9 cellular contexts compared by ENCODE assay signal in genomic region chr15:78620021-78620838, GRCh38. TPM values are rescaled to one million over a fixed set of nuclear protein-coding genes. Genes with fewer than 3 reads are reported as not detected.
A peak's percentile ranks its signal among the peaks of the same experiment; 100 is the strongest.
DNase-seq lines count a peak whose midpoint lies in the region; FAIRE-seq and TF ChIP-seq lines count a peak whose summit lies in the region.
"Had no signal": no experiment of that assay in that cellular context is flagged by ENCODE, and none has a peak within 500 bp of the region (broad histone marks: within the 10 kb centered on the region; RNA-seq: fewer than 3 reads in every experiment).

No MANE protein-coding gene starts in this region.

- no peaks in the 10 kb centered on the region for H3K9me3 ChIP-seq in neuron (ENCODE audit: low read length)
- H3K9me3 ChIP-seq: neutrophil had no signal

- FAIRE-seq in GM19239 (lab: Jason Lieb, UNC): no peak

- no peak for TF ChIP-seq CTCF in epithelial cell of proximal tubule (conservative IDR thresholded peaks at IDR 0.05; ENCODE audit: low read depth, low read length)

- H3K36me3 ChIP-seq in neuron (ENCODE audit: insufficient read depth, low read length): no peaks in the 10 kb centered on the region
- H3K36me3 ChIP-seq: neutrophil had no signal

- H3K4me1 ChIP-seq in neuron (ENCODE audit: insufficient read depth, low read length): peaks cover 8% of the 10 kb centered on the region

- H3K4me3 ChIP-seq in epithelial cell of proximal tubule (ENCODE audit: low read depth, low read length): peak overlapping the region; percentile 19
- H3K4me3 ChIP-seq in neuron (ENCODE audit: low read length): peak overlapping the region; percentile 38

- DNase-seq in Daoy (ENCODE audit: low read depth) (peak; percentile 41), NCI-H1930 (lab: John Stamatoyannopoulos, UW) (peak; percentile 23 to 30), epithelial cell of proximal tubule (ENCODE audit: low read depth) (no peak), HPDE6-E6E7 (ENCODE audit: extremely low spot score) (no peak), middle frontal gyrus (ENCODE audit: extremely low spot score, low spot score) (no peak), GM19239 (ENCODE audit: insufficient read length, low spot score) (no peak), HCEC 1CT (no peak)

- H2AFZ ChIP-seq in neuron (ENCODE audit: low read depth, low read length): peak overlapping the region; percentile 89

- peaks cover 46% of the 10 kb centered on the region for H3K27me3 ChIP-seq in neuron (ENCODE audit: insufficient read depth, low read length)

RNA-seq across cellular contexts. Expression of gene CHRNA3, which starts 0.6 kb away (rescaled TPM):
- total RNA-seq in Daoy (2014; rRNA removed; shearing (Covaris generic)): 0.17 and 3.5 TPM in 2 replicates
- 0.40 TPM in 1 of 2 replicates, not detected in the other for total RNA-seq in epithelial cell of proximal tubule

RNA-seq across cellular contexts. Expression of gene CHRNB4, which starts 20.8 kb away (rescaled TPM):
- 0.06 TPM in 1 of 2 replicates, not detected in the other for total RNA-seq in Daoy (2014; rRNA removed; shearing (Covaris generic))
- total RNA-seq in epithelial cell of proximal tubule: 0.23 TPM in 1 of 2 replicates, not detected in the other

RNA-seq across cellular contexts. Expression of gene CHRNA5, which starts 54.9 kb away (rescaled TPM):
- total RNA-seq in Daoy (2014; rRNA removed; shearing (Covaris generic)): 25.0 and 35.1 TPM in 2 replicates
- total RNA-seq in epithelial cell of proximal tubule: 9.1 and 15.3 TPM in 2 replicates

Comparison
In these comparisons a context has a peak if more than half of its experiments do, and no peak if none do; other contexts are left out.
1. DNase-seq: peak in Daoy (single experiment) and NCI-H1930 (2 of 2); none in epithelial cell of proximal tubule (single experiment), HPDE6-E6E7 (single experiment), middle frontal gyrus (single experiment), GM19239 (single experiment) and HCEC 1CT (single experiment).